ENCODE assay signal across 1 cellular context in genomic region chr9:93288891-93289883, GRCh38.
TF ChIP-seq lines count a peak whose summit lies in the region.

No MANE protein-coding gene starts in this region.

TF ChIP-seq in HepG2, 621 proteins besides CTCF, POLR2A, EP300 and RAD21 (continued from another document and continues in another):
- TF ChIP-seq, protein P1, sequence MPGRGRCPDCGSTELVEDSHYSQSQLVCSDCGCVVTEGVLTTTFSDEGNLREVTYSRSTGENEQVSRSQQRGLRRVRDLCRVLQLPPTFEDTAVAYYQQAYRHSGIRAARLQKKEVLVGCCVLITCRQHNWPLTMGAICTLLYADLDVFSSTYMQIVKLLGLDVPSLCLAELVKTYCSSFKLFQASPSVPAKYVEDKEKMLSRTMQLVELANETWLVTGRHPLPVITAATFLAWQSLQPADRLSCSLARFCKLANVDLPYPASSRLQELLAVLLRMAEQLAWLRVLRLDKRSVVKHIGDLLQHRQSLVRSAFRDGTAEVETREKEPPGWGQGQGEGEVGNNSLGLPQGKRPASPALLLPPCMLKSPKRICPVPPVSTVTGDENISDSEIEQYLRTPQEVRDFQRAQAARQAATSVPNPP (CRISPR knock-in tag; IDR thresholded peaks at IDR 0.05) = no peak
- TF ChIP-seq ZNF232 (CRISPR knock-in tag; IDR thresholded peaks at IDR 0.05; ENCODE audit: borderline replicate concordance) (no peak), ZNF788 (CRISPR knock-in tag; IDR thresholded peaks at IDR 0.05; ENCODE audit: borderline replicate concordance) (no peak), THAP8 (CRISPR knock-in tag; IDR thresholded peaks at IDR 0.05; ENCODE audit: borderline replicate concordance) (no peak), TEAD2 (CRISPR knock-in tag; IDR thresholded peaks at IDR 0.05) (no peak), NKX3-1 (CRISPR knock-in tag; IDR thresholded peaks at IDR 0.05) (no peak), ZSCAN20 (CRISPR knock-in tag; IDR thresholded peaks at IDR 0.05; ENCODE audit: borderline replicate concordance) (no peak), KDM1A (CRISPR knock-in tag; IDR thresholded peaks at IDR 0.05) (no peak), ZNF776 (CRISPR knock-in tag; IDR thresholded peaks at IDR 0.05) (no peak), TIGD3 (CRISPR knock-in tag; IDR thresholded peaks at IDR 0.05; ENCODE audit: borderline replicate concordance) (no peak), ZFP36L1 (CRISPR knock-in tag; IDR thresholded peaks at IDR 0.05) (no peak), U2AF2 (IDR thresholded peaks at IDR 0.05; ENCODE audit: low read depth, low read length) (no peak), GABPA (IDR thresholded peaks at IDR 0.05; ENCODE audit: low read depth, low read length) (no peak), GABPA (CRISPR knock-in tag; IDR thresholded peaks at IDR 0.05; ENCODE audit: low read depth) (no peak), KAT8 (CRISPR knock-in tag; IDR thresholded peaks at IDR 0.05) (peak; percentile 24; the same call in 1 of the 2 replicates), MAX (IDR thresholded peaks at IDR 0.05) (peak; percentile 71), RXRB (CRISPR knock-in tag; IDR thresholded peaks at IDR 0.05; ENCODE audit: borderline replicate concordance) (peak; percentile 95), IRF1 (CRISPR knock-in tag; IDR thresholded peaks at IDR 0.05; ENCODE audit: low read depth) (no peak), EHMT2 (IDR thresholded peaks at IDR 0.05; ENCODE audit: borderline replicate concordance, low read depth, low read length) (no peak), MXI1 (IDR thresholded peaks at IDR 0.05; ENCODE audit: borderline replicate concordance, low read depth, low read length) (peak; percentile 88; the same call in 1 of the 3 replicates), ZNF766 (CRISPR knock-in tag; IDR thresholded peaks at IDR 0.05; ENCODE audit: borderline replicate concordance) (no peak), ZNF501 (CRISPR knock-in tag; IDR thresholded peaks at IDR 0.05) (no peak), SRF (IDR thresholded peaks at IDR 0.05; ENCODE audit: low read depth, low read length) (no peak), PRPF4 (IDR thresholded peaks at IDR 0.05; ENCODE audit: low read depth, low read length, poor library complexity, severe bottlenecking) (no peak), MATR3 (CRISPR knock-in tag; IDR thresholded peaks at IDR 0.05) (no peak), ZC3H13 (CRISPR knock-in tag; IDR thresholded peaks at IDR 0.05) (no peak), HDAC1 (CRISPR knock-in tag; IDR thresholded peaks at IDR 0.05) (no peak), ZFP1 (CRISPR knock-in tag; IDR thresholded peaks at IDR 0.05) (no peak), NR3C1 (CRISPR knock-in tag; IDR thresholded peaks at IDR 0.05) (no peak), ZNF18 (CRISPR knock-in tag; IDR thresholded peaks at IDR 0.05; ENCODE audit: insufficient replicate concordance) (no peak), PLSCR1 (CRISPR knock-in tag; IDR thresholded peaks at IDR 0.05; ENCODE audit: borderline replicate concordance) (no peak)
- TF ChIP-seq, protein P2, sequence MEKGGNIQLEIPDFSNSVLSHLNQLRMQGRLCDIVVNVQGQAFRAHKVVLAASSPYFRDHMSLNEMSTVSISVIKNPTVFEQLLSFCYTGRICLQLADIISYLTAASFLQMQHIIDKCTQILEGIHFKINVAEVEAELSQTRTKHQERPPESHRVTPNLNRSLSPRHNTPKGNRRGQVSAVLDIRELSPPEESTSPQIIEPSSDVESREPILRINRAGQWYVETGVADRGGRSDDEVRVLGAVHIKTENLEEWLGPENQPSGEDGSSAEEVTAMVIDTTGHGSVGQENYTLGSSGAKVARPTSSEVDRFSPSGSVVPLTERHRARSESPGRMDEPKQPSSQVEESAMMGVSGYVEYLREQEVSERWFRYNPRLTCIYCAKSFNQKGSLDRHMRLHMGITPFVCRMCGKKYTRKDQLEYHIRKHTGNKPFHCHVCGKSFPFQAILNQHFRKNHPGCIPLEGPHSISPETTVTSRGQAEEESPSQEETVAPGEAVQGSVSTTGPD (CRISPR knock-in tag; IDR thresholded peaks at IDR 0.05) = no peak
- TF ChIP-seq, protein P3, sequence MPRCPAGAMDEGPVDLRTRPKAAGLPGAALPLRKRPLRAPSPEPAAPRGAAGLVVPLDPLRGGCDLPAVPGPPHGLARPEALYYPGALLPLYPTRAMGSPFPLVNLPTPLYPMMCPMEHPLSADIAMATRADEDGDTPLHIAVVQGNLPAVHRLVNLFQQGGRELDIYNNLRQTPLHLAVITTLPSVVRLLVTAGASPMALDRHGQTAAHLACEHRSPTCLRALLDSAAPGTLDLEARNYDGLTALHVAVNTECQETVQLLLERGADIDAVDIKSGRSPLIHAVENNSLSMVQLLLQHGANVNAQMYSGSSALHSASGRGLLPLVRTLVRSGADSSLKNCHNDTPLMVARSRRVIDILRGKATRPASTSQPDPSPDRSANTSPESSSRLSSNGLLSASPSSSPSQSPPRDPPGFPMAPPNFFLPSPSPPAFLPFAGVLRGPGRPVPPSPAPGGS (CRISPR knock-in tag; IDR thresholded peaks at IDR 0.05) = no peak
- TF ChIP-seq, protein P4, sequence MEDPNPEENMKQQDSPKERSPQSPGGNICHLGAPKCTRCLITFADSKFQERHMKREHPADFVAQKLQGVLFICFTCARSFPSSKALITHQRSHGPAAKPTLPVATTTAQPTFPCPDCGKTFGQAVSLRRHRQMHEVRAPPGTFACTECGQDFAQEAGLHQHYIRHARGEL (CRISPR knock-in tag; IDR thresholded peaks at IDR 0.05) = no peak
- TF ChIP-seq, protein P5, sequence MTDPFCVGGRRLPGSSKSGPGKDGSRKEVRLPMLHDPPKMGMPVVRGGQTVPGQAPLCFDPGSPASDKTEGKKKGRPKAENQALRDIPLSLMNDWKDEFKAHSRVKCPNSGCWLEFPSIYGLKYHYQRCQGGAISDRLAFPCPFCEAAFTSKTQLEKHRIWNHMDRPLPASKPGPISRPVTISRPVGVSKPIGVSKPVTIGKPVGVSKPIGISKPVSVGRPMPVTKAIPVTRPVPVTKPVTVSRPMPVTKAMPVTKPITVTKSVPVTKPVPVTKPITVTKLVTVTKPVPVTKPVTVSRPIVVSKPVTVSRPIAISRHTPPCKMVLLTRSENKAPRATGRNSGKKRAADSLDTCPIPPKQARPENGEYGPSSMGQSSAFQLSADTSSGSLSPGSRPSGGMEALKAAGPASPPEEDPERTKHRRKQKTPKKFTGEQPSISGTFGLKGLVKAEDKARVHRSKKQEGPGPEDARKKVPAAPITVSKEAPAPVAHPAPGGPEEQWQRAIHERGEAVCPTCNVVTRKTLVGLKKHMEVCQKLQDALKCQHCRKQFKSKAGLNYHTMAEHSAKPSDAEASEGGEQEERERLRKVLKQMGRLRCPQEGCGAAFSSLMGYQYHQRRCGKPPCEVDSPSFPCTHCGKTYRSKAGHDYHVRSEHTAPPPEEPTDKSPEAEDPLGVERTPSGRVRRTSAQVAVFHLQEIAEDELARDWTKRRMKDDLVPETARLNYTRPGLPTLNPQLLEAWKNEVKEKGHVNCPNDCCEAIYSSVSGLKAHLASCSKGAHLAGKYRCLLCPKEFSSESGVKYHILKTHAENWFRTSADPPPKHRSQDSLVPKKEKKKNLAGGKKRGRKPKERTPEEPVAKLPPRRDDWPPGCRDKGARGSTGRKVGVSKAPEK (CRISPR knock-in tag; IDR thresholded peaks at IDR 0.05; ENCODE audit: borderline replicate concordance) = no peak
- TF ChIP-seq, protein P6, sequence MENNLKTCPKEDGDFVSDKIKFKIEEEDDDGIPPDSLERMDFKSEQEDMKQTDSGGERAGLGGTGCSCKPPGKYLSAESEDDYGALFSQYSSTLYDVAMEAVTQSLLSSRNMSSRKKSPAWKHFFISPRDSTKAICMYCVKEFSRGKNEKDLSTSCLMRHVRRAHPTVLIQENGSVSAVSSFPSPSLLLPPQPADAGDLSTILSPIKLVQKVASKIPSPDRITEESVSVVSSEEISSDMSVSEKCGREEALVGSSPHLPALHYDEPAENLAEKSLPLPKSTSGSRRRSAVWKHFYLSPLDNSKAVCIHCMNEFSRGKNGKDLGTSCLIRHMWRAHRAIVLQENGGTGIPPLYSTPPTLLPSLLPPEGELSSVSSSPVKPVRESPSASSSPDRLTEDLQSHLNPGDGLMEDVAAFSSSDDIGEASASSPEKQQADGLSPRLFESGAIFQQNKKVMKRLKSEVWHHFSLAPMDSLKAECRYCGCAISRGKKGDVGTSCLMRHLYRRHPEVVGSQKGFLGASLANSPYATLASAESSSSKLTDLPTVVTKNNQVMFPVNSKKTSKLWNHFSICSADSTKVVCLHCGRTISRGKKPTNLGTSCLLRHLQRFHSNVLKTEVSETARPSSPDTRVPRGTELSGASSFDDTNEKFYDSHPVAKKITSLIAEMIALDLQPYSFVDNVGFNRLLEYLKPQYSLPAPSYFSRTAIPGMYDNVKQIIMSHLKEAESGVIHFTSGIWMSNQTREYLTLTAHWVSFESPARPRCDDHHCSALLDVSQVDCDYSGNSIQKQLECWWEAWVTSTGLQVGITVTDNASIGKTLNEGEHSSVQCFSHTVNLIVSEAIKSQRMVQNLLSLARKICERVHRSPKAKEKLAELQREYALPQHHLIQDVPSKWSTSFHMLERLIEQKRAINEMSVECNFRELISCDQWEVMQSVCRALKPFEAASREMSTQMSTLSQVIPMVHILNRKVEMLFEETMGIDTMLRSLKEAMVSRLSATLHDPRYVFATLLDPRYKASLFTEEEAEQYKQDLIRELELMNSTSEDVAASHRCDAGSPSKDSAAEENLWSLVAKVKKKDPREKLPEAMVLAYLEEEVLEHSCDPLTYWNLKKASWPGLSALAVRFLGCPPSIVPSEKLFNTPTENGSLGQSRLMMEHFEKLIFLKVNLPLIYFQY (CRISPR knock-in tag; IDR thresholded peaks at IDR 0.05; ENCODE audit: borderline replicate concordance) = no peak
- TF ChIP-seq, protein P7, sequence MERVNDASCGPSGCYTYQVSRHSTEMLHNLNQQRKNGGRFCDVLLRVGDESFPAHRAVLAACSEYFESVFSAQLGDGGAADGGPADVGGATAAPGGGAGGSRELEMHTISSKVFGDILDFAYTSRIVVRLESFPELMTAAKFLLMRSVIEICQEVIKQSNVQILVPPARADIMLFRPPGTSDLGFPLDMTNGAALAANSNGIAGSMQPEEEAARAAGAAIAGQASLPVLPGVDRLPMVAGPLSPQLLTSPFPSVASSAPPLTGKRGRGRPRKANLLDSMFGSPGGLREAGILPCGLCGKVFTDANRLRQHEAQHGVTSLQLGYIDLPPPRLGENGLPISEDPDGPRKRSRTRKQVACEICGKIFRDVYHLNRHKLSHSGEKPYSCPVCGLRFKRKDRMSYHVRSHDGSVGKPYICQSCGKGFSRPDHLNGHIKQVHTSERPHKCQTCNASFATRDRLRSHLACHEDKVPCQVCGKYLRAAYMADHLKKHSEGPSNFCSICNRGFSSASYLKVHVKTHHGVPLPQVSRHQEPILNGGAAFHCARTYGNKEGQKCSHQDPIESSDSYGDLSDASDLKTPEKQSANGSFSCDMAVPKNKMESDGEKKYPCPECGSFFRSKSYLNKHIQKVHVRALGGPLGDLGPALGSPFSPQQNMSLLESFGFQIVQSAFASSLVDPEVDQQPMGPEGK (CRISPR knock-in tag; IDR thresholded peaks at IDR 0.05) = peak; percentile 60
- TF ChIP-seq, protein P8, sequence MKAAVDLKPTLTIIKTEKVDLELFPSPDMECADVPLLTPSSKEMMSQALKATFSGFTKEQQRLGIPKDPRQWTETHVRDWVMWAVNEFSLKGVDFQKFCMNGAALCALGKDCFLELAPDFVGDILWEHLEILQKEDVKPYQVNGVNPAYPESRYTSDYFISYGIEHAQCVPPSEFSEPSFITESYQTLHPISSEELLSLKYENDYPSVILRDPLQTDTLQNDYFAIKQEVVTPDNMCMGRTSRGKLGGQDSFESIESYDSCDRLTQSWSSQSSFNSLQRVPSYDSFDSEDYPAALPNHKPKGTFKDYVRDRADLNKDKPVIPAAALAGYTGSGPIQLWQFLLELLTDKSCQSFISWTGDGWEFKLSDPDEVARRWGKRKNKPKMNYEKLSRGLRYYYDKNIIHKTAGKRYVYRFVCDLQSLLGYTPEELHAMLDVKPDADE (CRISPR knock-in tag; IDR thresholded peaks at IDR 0.05) = no peak
